ENCODE assay signal across 8 cellular contexts in the genomic region with DNA sequence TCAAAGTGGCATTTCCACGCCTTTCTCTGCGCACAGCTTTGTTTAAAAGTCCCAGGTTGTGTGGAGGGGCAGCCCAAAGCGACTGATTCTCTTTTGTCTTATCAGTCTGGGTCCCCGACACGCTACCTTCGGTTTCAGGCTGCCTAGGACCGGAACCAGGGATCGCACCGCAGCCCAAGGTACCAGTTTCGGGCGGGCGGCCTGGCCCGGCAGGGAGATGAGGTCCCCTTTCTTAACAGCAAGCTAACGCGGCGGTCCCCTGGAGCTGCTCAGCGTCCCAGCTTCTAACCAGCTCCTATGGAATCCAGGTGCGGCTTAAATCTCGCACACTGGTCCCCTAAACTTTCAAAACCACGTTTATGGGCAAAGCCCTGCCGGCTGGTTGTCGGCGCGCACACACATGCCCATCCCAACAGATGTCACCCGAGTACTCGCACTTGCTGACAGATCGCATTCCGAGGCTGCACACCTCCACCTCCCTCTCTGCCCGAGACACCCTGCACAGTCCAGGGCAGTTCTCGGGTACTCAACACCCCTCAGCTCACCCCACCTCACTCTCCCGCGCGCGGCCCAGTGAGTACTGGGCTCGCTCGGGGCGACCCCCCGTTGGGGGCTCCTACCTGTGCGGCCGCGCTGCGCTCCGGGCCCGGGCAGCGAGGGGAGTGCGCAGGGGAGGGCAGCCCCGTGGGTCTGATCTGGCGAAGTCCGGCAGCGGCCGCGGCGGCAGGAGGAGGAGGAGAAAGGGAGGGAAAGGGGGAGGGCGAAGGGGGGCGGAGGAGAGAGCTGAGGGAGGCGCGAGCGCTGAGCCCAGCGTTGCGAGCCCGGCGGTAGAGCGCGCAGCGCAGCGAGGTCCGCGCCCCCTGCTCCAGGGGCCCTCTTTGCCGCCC. TPM values are rescaled to one million over a fixed set of nuclear protein-coding genes. Genes with fewer than 3 reads are reported as not detected.
A peak's percentile ranks its signal among the peaks of the same experiment; 100 is the strongest.
DNase-seq lines count a peak whose midpoint lies in the region; ATAC-seq and TF ChIP-seq lines count a peak whose summit lies in the region.

A gene with protein sequence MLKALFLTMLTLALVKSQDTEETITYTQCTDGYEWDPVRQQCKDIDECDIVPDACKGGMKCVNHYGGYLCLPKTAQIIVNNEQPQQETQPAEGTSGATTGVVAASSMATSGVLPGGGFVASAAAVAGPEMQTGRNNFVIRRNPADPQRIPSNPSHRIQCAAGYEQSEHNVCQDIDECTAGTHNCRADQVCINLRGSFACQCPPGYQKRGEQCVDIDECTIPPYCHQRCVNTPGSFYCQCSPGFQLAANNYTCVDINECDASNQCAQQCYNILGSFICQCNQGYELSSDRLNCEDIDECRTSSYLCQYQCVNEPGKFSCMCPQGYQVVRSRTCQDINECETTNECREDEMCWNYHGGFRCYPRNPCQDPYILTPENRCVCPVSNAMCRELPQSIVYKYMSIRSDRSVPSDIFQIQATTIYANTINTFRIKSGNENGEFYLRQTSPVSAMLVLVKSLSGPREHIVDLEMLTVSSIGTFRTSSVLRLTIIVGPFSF (minus strand): TSS at position 692 of the 887 bp plus-strand sequence. CDS start 1,342 bp downstream, outside the sequence.

- H3K4me3 ChIP-seq in HEK293 (ENCODE audit: low read depth, low read length): peak within 1 kb of the TSS; percentile 43
- H3K4me3 ChIP-seq in dorsolateral prefrontal cortex: peak within 1 kb of the TSS; percentile 42 to 87 (median 73)
- H3K4me3 ChIP-seq in lower leg skin (ENCODE audit: low read depth, poor library complexity, severe bottlenecking): peak within 1 kb of the TSS; percentile 53
- H3K4me3 ChIP-seq in thoracic aorta: peak within 1 kb of the TSS; percentile 98

- DNase-seq in EL: peak; percentile 73
- DNase-seq in NCI-H526 treated with DMSO at 0.1 percent for 48 hours (lab: John Stamatoyannopoulos, UW): peak; percentile 55
- peak in 8 of 10 donors; percentile 10 to 62 (median 40) for DNase-seq in dorsolateral prefrontal cortex
- DNase-seq in lower leg skin (ENCODE audit: low spot score in 2 of 2): peak; percentile 25 to 93
- DNase-seq in thoracic aorta (ENCODE audit: low spot score): peak; percentile 24
- no peak for DNase-seq in effector CD4-positive, alpha-beta T cell
- no peak for DNase-seq in KBM-7

- no peak for TF ChIP-seq POLR2A in lower leg skin (IDR thresholded peaks at IDR 0.05)

- POLR2A ChIA-PET in HEK293 (lab: Yijun Ruan, JAX): interaction anchor here (1.2 to 1.6 kb wide), 2 partner anchors 22 to 85 kb away, joined by 3 to 4 read pairs; no protein-coding TSS in a partner anchor

- TF ChIP-seq CTCF in HEK293 (tag by site-specific recombination; IDR thresholded peaks at IDR 0.05) (peak; percentile 74), dorsolateral prefrontal cortex (IDR thresholded peaks at IDR 0.05 in 54 of 56, conservative IDR thresholded peaks at IDR 0.05 in 2 of 56; ENCODE audit: low read depth in 1 of 56, partially characterized antibody in 56 of 56) (no peak), lower leg skin (IDR thresholded peaks at IDR 0.05) (no peak), thoracic aorta (IDR thresholded peaks at IDR 0.05) (no peak)

- peak within 1 kb of the TSS; percentile 47; the same call in 1 of the 2 replicates for H3K27ac ChIP-seq in HEK293 (ENCODE audit: extremely low read depth, low read depth, low read length)
- peak within 1 kb of the TSS in 34 of 59 donors; percentile 1 to 75 (median 42) for H3K27ac ChIP-seq in dorsolateral prefrontal cortex
- peak within 1 kb of the TSS; percentile 93 to 94 for H3K27ac ChIP-seq in thoracic aorta

- H3K4me1 ChIP-seq in HEK293 (ENCODE audit: control insufficient read depth, insufficient read depth, low read length): peaks cover 3% of the 10 kb centered on the region; the same call in 1 of the 2 replicates
- peaks cover 13 to 41% of the 10 kb centered on the region in 2 donors for H3K4me1 ChIP-seq in thoracic aorta (ENCODE audit: control insufficient read depth in 1 of 2, low read depth in 2 of 2)

- H3K9me3 ChIP-seq in HEK293 (ENCODE audit: control insufficient read depth, insufficient read depth, low read depth, low read length) (no peaks in the 10 kb centered on the region), thoracic aorta (no peaks in the 10 kb centered on the region)

- CTCF ChIA-PET in HEK293 (lab: Yijun Ruan, JAX): interaction anchor here (0.6 to 1.3 kb wide), 7 partner anchors 13 to 399 kb away, joined by 3 to 4 read pairs (median 3); no protein-coding TSS in a partner anchor

- peak; percentile 82 for ATAC-seq in thoracic aorta (ENCODE audit: insufficient number of reproducible peaks, low FRiP score, low read depth)

- 1% methylated on average over 49 to 64 of the region's 69 CpGs for WGBS in lower leg skin, 2 donors

- intact Hi-C loops in dorsolateral prefrontal cortex (cut with DNase I): no loop called here
- intact Hi-C loops in lower leg skin (cut with DNase I; ENCODE audit: low total_unique reads): no loop called here

- in situ Hi-C loops in KBM-7 (cut with MboI; ENCODE audit: low pct_unique_long_range_greater_than_20kb, low sequenced_read_pairs): no loop called here

- peaks cover 0 to 26% (median 0%) of the 10 kb centered on the region in 45 donors for H3K27me3 ChIP-seq in dorsolateral prefrontal cortex
- no peaks in the 10 kb centered on the region for H3K27me3 ChIP-seq in thoracic aorta (replicated peaks; ENCODE audit: insufficient read depth)

- H3K36me3 ChIP-seq in HEK293 (ENCODE audit: control insufficient read depth in 2 of 2, insufficient read depth in 1 of 2, low read length in 2 of 2): no peaks in the 10 kb centered on the region
- H3K36me3 ChIP-seq in thoracic aorta: no peaks in the 10 kb centered on the region

TF ChIP-seq in HEK293, 187 proteins besides CTCF, POLR2A, EP300 and RAD21 (continues in another document):
- TF ChIP-seq ZBTB17 (tag by site-specific recombination; IDR thresholded peaks at IDR 0.05) (peak; percentile 84), ZNF146 (tag by site-specific recombination; IDR thresholded peaks at IDR 0.05) (no peak), ZNF335 (tag by site-specific recombination; conservative IDR thresholded peaks at IDR 0.05) (peak; percentile 46; the same call in 1 of the 2 replicates), ZNF214 (tag by site-specific recombination; IDR thresholded peaks at IDR 0.05; ENCODE audit: borderline replicate concordance) (no peak), ZFP41 (tag by site-specific recombination; IDR thresholded peaks at IDR 0.05; ENCODE audit: borderline replicate concordance) (no peak), SP3 (tag by site-specific recombination; IDR thresholded peaks at IDR 0.05) (peak; percentile 90), KLF16 (tag by site-specific recombination; IDR thresholded peaks at IDR 0.05) (peak; percentile 61; the same call in 1 of the 2 replicates), ZNF341 (tag by site-specific recombination; IDR thresholded peaks at IDR 0.05; ENCODE audit: low read depth) (peak; percentile 31; the same call in 1 of the 2 replicates), KLF10 (tag by site-specific recombination; IDR thresholded peaks at IDR 0.05) (no peak), ZNF843 (tag by site-specific recombination; IDR thresholded peaks at IDR 0.05) (no peak), OVOL3 (tag by site-specific recombination; IDR thresholded peaks at IDR 0.05) (no peak), GLIS1 (tag by site-specific recombination; IDR thresholded peaks at IDR 0.05) (peak; percentile 89), ZBTB20 (tag by site-specific recombination; IDR thresholded peaks at IDR 0.05) (no peak), ZNF394 (tag by site-specific recombination; IDR thresholded peaks at IDR 0.05; ENCODE audit: borderline replicate concordance) (no peak), WT1 (tag by site-specific recombination; IDR thresholded peaks at IDR 0.05) (peak; percentile 79)
- TF ChIP-seq, protein P1, sequence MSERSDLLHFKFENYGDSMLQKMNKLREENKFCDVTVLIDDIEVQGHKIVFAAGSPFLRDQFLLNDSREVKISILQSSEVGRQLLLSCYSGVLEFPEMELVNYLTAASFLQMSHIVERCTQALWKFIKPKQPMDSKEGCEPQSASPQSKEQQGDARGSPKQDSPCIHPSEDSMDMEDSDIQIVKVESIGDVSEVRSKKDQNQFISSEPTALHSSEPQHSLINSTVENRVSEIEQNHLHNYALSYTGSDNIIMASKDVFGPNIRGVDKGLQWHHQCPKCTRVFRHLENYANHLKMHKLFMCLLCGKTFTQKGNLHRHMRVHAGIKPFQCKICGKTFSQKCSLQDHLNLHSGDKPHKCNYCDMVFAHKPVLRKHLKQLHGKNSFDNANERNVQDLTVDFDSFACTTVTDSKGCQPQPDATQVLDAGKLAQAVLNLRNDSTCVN (tag by site-specific recombination; optimal IDR thresholded peaks at IDR 0.05): peak; percentile 82
- TF ChIP-seq, protein P2, sequence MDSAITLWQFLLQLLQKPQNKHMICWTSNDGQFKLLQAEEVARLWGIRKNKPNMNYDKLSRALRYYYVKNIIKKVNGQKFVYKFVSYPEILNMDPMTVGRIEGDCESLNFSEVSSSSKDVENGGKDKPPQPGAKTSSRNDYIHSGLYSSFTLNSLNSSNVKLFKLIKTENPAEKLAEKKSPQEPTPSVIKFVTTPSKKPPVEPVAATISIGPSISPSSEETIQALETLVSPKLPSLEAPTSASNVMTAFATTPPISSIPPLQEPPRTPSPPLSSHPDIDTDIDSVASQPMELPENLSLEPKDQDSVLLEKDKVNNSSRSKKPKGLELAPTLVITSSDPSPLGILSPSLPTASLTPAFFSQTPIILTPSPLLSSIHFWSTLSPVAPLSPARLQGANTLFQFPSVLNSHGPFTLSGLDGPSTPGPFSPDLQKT (IDR thresholded peaks at IDR 0.05; ENCODE audit: borderline replicate concordance, low read depth, low read length): no peak
- TF ChIP-seq, protein P3, sequence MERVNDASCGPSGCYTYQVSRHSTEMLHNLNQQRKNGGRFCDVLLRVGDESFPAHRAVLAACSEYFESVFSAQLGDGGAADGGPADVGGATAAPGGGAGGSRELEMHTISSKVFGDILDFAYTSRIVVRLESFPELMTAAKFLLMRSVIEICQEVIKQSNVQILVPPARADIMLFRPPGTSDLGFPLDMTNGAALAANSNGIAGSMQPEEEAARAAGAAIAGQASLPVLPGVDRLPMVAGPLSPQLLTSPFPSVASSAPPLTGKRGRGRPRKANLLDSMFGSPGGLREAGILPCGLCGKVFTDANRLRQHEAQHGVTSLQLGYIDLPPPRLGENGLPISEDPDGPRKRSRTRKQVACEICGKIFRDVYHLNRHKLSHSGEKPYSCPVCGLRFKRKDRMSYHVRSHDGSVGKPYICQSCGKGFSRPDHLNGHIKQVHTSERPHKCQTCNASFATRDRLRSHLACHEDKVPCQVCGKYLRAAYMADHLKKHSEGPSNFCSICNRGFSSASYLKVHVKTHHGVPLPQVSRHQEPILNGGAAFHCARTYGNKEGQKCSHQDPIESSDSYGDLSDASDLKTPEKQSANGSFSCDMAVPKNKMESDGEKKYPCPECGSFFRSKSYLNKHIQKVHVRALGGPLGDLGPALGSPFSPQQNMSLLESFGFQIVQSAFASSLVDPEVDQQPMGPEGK (tag by site-specific recombination; IDR thresholded peaks at IDR 0.05): peak; percentile 81

RNA-seq across cellular contexts. Expression of the gene that starts here (rescaled TPM):
- 100 to 1,000 TPM in 28 of 120 experiments, 10 to 100 TPM in 92; 30.0 to 193 (median 79.6) TPM for total RNA-seq in dorsolateral prefrontal cortex
- total RNA-seq in lower leg skin: 100 to 1,000 TPM in 2 of 4 donors, 10 to 100 TPM in 2; 86.2 to 113 (median 98.9) TPM
- 1,000 to 10,000 TPM; 1,782 to 2,754 TPM for total RNA-seq in thoracic aorta

Comparison
In these comparisons a context has a peak if more than half of its experiments do, and no peak if none do; other contexts are left out.
1. RNA of the gene that starts here (total RNA-seq): 1,782 to 2,754 TPM in thoracic aorta; 86.2 to 113 TPM in lower leg skin and 30.0 to 193 TPM in dorsolateral prefrontal cortex; every median in the first group is over 4 times any median in the second.
2. DNase-seq: peak in EL (single experiment), NCI-H526 treated with DMSO at 0.1 percent for 48 hours (single experiment), dorsolateral prefrontal cortex (8 of 10), lower leg skin (2 of 2) and thoracic aorta (single experiment); none in effector CD4-positive, alpha-beta T cell (single experiment) and KBM-7 (single experiment).
3. H3K27ac ChIP-seq: peak in every context shown above with its lines; median percentile 94 in thoracic aorta; 47 in HEK293; 42 in dorsolateral prefrontal cortex.
4. H3K4me3 ChIP-seq: peak in every context shown above with its lines; median percentile 98 in thoracic aorta; 73 in dorsolateral prefrontal cortex; 53 in lower leg skin; 43 in HEK293.